29 cellular contexts compared by ENCODE assay signal in genomic region chr5:73890569-73890968, GRCh38.
"Had no signal": no experiment of that assay in that cellular context is flagged by ENCODE, and none has a peak within 500 bp of the region (broad histone marks: within the 10 kb centered on the region; RNA-seq: fewer than 3 reads in every experiment).

No MANE protein-coding gene starts in this region.

- H3K79me2 ChIP-seq: parathyroid adenoma had no signal

- H3K4me1 Mint-ChIP-seq: nephron; stimulated activated naive B cell treated with anti-CD40 and anti-IgM and Interleukin-4, amounts not matched to agents 10 μg/mL and 1 μg/mL and 100 μg/mL, for 72 hours had no signal

- H3K4me2 ChIP-seq: neural progenitor cell had no signal

- H2AFZ ChIP-seq: neural progenitor cell, parathyroid adenoma had no signal

- H3K9me3 Mint-ChIP-seq: natural killer cell; nephron; neural progenitor cell; stimulated activated effector memory CD8-positive, alpha-beta T cell treated with anti-CD3 and anti-CD28 coated beads, Interleukin-12 subunit alpha, Interleukin-12 subunit beta, amount 100 ng/mL, for 72 hours; stimulated activated naive CD8-positive, alpha-beta T cell treated with anti-CD3 and anti-CD28 coated beads, Interleukin-15, Interleukin-2, amounts not matched to agents 100 ng/mL and 50 ng/mL, for 24 hours had no signal

- H3K4me1 ChIP-seq: neural progenitor cell, parathyroid adenoma, psoas muscle, right lobe of liver, sigmoid colon, stomach, thyroid gland, tibial nerve, upper lobe of left lung, vagina had no signal

- ATAC-seq: natural killer cell; psoas muscle; right cardiac atrium; right lobe of liver; stimulated activated effector memory CD8-positive, alpha-beta T cell treated with anti-CD3 and anti-CD28 coated beads, Interleukin-12 subunit alpha, Interleukin-12 subunit beta, amount 100 ng/mL, for 72 hours; stimulated activated naive B cell treated with anti-CD40 and anti-IgM and Interleukin-4, amounts not matched to agents 10 μg/mL and 1 μg/mL and 100 μg/mL, for 72 hours had no signal

- DNase-seq: natural killer cell; occipital lobe; ovary; posterior cingulate gyrus; psoas muscle; right cardiac atrium; right lobe of liver; sigmoid colon; small intestine; stimulated activated CD4-positive, alpha-beta T cell treated with anti-CD3 and anti-CD28 coated beads, Interleukin-15, amount 100 ng/mL, for 24 hours; stimulated activated CD4-positive, alpha-beta T cell treated with anti-CD3 and anti-CD28 coated beads, Interleukin-2, amount 100 ng/mL, for 24 hours; stimulated activated CD4-positive, alpha-beta T cell treated with anti-CD3 and anti-CD28 coated beads, Interleukin-2, amount 100 ng/mL, for 48 hours; stimulated activated CD4-positive, alpha-beta T cell treated with anti-CD3 and anti-CD28 coated beads, Interleukin-4, amount 100 ng/mL, for 24 hours; stimulated activated naive B cell treated with anti-CD40 and anti-IgM and Interleukin-4, amounts not matched to agents 10 μg/mL and 1 μg/mL and 100 μg/mL, for 72 hours; stimulated activated naive CD4-positive, alpha-beta T cell treated with Interleukin-2 at 50 U/mL for 16 hours; stomach; thyroid gland; trophoblast cell; upper lobe of left lung had no signal

- H3K27ac Mint-ChIP-seq: natural killer cell; nephron; neural progenitor cell; progenitor cell of endocrine pancreas; stimulated activated effector memory CD8-positive, alpha-beta T cell treated with anti-CD3 and anti-CD28 coated beads, Interleukin-12 subunit alpha, Interleukin-12 subunit beta, amount 100 ng/mL, for 72 hours; stimulated activated naive B cell treated with anti-CD40 and anti-IgM and Interleukin-4, amounts not matched to agents 10 μg/mL and 1 μg/mL and 100 μg/mL, for 72 hours; stimulated activated naive CD8-positive, alpha-beta T cell treated with anti-CD3 and anti-CD28 coated beads, Interleukin-15, Interleukin-2, amounts not matched to agents 100 ng/mL and 50 ng/mL, for 24 hours had no signal

- H3K27me3 ChIP-seq: neural progenitor cell, ovary, right lobe of liver, sigmoid colon, stomach, thyroid gland, tibial nerve, upper lobe of left lung, vagina had no signal

- H3K36me3 ChIP-seq: neural progenitor cell, ovary, sigmoid colon, thoracic aorta had no signal

- H3K4me3 ChIP-seq: neural progenitor cell, ovary, psoas muscle, right lobe of liver, sigmoid colon, stomach, thoracic aorta, thyroid gland, tibial nerve, upper lobe of left lung, vagina had no signal

- H3K36me3 Mint-ChIP-seq: natural killer cell; neural progenitor cell; stimulated activated effector memory CD8-positive, alpha-beta T cell treated with anti-CD3 and anti-CD28 coated beads, Interleukin-12 subunit alpha, Interleukin-12 subunit beta, amount 100 ng/mL, for 72 hours; stimulated activated naive B cell treated with anti-CD40 and anti-IgM and Interleukin-4, amounts not matched to agents 10 μg/mL and 1 μg/mL and 100 μg/mL, for 72 hours had no signal

- FAIRE-seq: small intestine, urothelium cell line had no signal

- H3K27me3 Mint-ChIP-seq: progenitor cell of endocrine pancreas had no signal

- H3K9ac ChIP-seq: neural progenitor cell, parathyroid adenoma had no signal

- H3K4me3 Mint-ChIP-seq: natural killer cell; nephron; neural progenitor cell; stimulated activated effector memory CD8-positive, alpha-beta T cell treated with anti-CD3 and anti-CD28 coated beads, Interleukin-12 subunit alpha, Interleukin-12 subunit beta, amount 100 ng/mL, for 72 hours; stimulated activated naive B cell treated with anti-CD40 and anti-IgM and Interleukin-4, amounts not matched to agents 10 μg/mL and 1 μg/mL and 100 μg/mL, for 72 hours; stimulated activated naive CD8-positive, alpha-beta T cell treated with anti-CD3 and anti-CD28 coated beads, Interleukin-15, Interleukin-2, amounts not matched to agents 100 ng/mL and 50 ng/mL, for 24 hours had no signal

- H3K27ac ChIP-seq: neural progenitor cell, ovary, parathyroid adenoma, psoas muscle, right lobe of liver, sigmoid colon, stomach, thoracic aorta, thyroid gland, tibial nerve, upper lobe of left lung, vagina had no signal

- H3K9me3 ChIP-seq: ovary, psoas muscle, right lobe of liver, sigmoid colon, stomach, thoracic aorta, thyroid gland, tibial nerve, upper lobe of left lung, vagina had no signal
